In the genomic region with DNA sequence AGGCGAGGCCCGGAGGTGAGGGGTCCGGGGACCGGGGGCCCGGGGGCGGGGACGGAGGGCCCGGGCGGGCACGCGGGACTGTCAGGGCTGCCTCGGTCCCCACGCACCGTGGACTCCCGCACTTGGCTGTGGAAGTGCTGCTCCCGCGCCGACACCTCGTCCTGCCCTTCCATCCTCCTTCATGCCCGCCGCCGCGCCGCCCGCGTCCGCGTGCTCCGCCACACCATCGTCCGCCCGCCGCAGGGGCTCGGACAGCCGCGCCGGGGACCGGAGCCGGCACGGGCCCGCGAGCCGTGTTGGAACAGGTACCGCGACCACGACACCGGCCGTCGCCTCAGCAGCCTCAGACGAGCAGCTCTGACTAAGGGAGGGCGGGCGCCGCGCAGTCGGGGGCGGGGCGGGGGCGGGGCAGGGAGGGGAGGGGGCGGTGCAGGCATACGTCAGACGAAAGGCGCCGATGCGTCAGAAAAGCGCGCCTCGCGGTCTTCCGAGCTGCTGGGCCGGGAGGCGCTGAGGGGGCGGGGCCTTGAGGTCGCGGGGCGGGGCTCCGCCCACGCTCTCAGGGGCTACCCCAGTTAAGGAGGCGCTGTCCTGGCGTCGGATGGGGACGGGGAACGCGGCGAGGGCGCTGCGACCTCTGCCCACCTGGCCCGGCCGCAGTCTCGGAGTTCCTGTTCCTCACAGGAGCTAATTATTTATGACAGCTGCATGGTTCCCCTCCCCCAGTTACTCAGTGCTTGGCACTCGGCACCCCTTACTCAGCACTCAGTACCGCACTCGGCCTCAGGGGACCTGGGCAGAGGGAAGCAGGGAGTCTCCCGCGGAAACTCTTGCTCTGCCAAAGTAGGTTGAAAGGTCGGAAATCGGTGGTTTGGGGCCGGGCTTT, we compare ENCODE assay signal across 8 cellular contexts. TPM values are rescaled to one million over a fixed set of nuclear protein-coding genes. Genes with fewer than 3 reads are reported as not detected.
DNase-seq lines count a peak whose midpoint lies in the region; ATAC-seq, FAIRE-seq and TF ChIP-seq lines count a peak whose summit lies in the region.

A gene with protein sequence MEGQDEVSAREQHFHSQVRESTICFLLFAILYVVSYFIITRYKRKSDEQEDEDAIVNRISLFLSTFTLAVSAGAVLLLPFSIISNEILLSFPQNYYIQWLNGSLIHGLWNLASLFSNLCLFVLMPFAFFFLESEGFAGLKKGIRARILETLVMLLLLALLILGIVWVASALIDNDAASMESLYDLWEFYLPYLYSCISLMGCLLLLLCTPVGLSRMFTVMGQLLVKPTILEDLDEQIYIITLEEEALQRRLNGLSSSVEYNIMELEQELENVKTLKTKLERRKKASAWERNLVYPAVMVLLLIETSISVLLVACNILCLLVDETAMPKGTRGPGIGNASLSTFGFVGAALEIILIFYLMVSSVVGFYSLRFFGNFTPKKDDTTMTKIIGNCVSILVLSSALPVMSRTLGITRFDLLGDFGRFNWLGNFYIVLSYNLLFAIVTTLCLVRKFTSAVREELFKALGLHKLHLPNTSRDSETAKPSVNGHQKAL (minus strand): TSS at position 363 of the 886 bp plus-strand sequence. CDS start 190 bp downstream, at position 173.

- FAIRE-seq in GM19239 (lab: Jason Lieb, UNC): peak; percentile 77

- TF ChIP-seq CTCF in BJ (IDR thresholded peaks at IDR 0.05; ENCODE audit: insufficient read depth, low read depth, low read length) (peak; percentile 65), colonic mucosa (IDR thresholded peaks at IDR 0.05) (peak; percentile 69)

- peak; percentile 55 for DNase-seq in BJ (ENCODE audit: low read depth)
- DNase-seq in GM19239 (ENCODE audit: insufficient read length, low spot score): peak; percentile 88
- DNase-seq in NCI-H524 treated with DMSO at 0.1 percent for 48 hours (lab: John Stamatoyannopoulos, UW): peak; percentile 49
- DNase-seq in activated CD4-positive, alpha-beta T cell treated with anti-CD3 and anti-CD28 coated beads for 48 hours: peak; percentile 94
- DNase-seq in colonic mucosa: peak; percentile 94
- peak; percentile 93 to 96 for DNase-seq in left colon
- peak; percentile 93 for DNase-seq in stimulated activated CD4-positive, alpha-beta T cell treated with anti-CD3 and anti-CD28 coated beads, Interleukin-1b, Interleukin-23, amount 100 ng/mL, for 48 hours

- H3K4me3 ChIP-seq in BJ (ENCODE audit: low read depth, low read length): peak within 1 kb of the TSS; percentile 68
- H3K4me3 ChIP-seq in colonic mucosa: peak within 1 kb of the TSS; percentile 84

- peak within 1 kb of the TSS; percentile 86 to 96 for H3K9ac ChIP-seq in colonic mucosa (ENCODE audit: low read depth in 2 of 2, low read length in 2 of 2)

- no peaks in the 10 kb centered on the region for H3K9me3 ChIP-seq in colonic mucosa

- H3K4me1 ChIP-seq in colonic mucosa: peaks cover 3% of the 10 kb centered on the region

- H3K36me3 ChIP-seq in BJ (ENCODE audit: control insufficient read depth, insufficient read depth, low read length) (no peaks in the 10 kb centered on the region; the same call in 1 of the 2 replicates), colonic mucosa (no peaks in the 10 kb centered on the region)

- CTCF ChIA-PET in BJ (lab: Yijun Ruan, JAX): interaction anchor here (0.6 to 2.0 kb wide), 9 partner anchors 11 to 878 kb away, joined by 3 to 6 read pairs (median 3); partner anchors contain the start of gene NOM1

- ATAC-seq in HG03457 (IDR thresholded peaks at IDR 0.05; ENCODE audit: unreplicated experiment) (peak; percentile 64), left colon (peak; percentile 90)

- POLR2A ChIA-PET in BJ (lab: Charles Lee): interaction anchor here (0.5 to 0.6 kb wide), 2 partner anchors 141 to 443 kb away, joined by 3 to 6 read pairs; partner anchors contain the start of gene DNAJB6

- intact Hi-C loops in colonic mucosa (cut with DNase I) (no loop called here), left colon (cut with DNase I, micrococcal nuclease) (no loop called here)

- peak within 1 kb of the TSS; percentile 93 for H3K27ac ChIP-seq in colonic mucosa

- H3K27me3 ChIP-seq in BJ (ENCODE audit: control insufficient read depth, insufficient read depth, low read length) (no peaks in the 10 kb centered on the region), colonic mucosa (no peaks in the 10 kb centered on the region)

RNA-seq across cellular contexts. Expression of the gene that starts here (rescaled TPM):
- 5.3 and 12.2 TPM in 2 replicates for polyA plus RNA-seq in BJ (2011; rRNA removed)
- polyA minus RNA-seq in BJ (2011; rRNA and poly(A)+ RNA removed): 9.9 and 13.4 TPM in 2 replicates
- 10 to 100 TPM; 41.4 to 42.0 TPM for total RNA-seq in colonic mucosa
- total RNA-seq in left colon: 10 to 100 TPM; 48.9 to 49.9 TPM

Comparison
In these comparisons a context has a peak if more than half of its experiments do, and no peak if none do; other contexts are left out.
1. Peak in every context shown above with its lines: DNase-seq, ATAC-seq, H3K4me3 ChIP-seq and H3K27ac ChIP-seq.